In the genomic region with DNA sequence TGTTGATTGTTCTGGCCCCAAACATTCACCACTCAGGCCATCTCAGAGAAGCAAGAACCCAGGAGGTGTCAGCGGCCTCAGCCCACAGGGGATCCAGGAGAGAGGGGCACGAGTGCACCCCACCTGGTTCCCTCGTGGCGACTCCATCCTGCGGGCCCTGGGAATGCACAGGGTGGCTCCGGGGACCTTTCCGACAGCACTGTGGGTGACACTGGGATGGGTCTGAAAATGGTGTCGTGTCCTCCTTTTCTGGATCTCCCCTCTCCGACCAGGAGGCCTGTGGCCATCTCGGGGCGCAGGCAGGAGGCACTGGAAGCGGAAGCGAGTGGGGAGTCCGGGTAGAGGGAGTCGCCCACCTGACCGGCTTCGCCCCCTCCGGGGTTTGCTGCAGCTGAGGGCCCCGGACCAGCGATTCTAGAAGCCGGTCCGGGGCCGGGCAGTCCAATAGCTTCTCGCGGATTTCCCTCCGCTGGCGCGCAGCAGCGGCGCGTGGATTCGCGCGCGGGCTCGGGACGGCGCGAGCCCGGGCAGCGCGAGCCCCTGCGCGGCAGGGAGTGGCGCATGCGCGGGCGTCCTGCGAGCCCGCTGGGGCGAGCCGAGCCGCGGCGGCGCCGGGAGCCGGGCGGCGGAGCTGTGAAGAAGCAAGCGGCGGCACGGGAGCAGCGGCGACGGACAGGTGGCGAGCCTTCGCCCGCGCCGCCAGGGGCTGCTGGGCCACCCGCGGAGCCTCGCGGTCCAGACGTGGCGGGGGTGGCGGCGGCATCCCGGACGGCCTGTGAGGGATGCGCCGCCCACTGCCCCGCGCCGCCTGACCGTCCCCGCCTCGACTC, we compare ENCODE assay signal across 8 cellular contexts. TPM values are rescaled to one million over a fixed set of nuclear protein-coding genes. Genes with fewer than 3 reads are reported as not detected.
DNase-seq lines count a peak whose midpoint lies in the region; ATAC-seq and TF ChIP-seq lines count a peak whose summit lies in the region.

A gene with protein sequence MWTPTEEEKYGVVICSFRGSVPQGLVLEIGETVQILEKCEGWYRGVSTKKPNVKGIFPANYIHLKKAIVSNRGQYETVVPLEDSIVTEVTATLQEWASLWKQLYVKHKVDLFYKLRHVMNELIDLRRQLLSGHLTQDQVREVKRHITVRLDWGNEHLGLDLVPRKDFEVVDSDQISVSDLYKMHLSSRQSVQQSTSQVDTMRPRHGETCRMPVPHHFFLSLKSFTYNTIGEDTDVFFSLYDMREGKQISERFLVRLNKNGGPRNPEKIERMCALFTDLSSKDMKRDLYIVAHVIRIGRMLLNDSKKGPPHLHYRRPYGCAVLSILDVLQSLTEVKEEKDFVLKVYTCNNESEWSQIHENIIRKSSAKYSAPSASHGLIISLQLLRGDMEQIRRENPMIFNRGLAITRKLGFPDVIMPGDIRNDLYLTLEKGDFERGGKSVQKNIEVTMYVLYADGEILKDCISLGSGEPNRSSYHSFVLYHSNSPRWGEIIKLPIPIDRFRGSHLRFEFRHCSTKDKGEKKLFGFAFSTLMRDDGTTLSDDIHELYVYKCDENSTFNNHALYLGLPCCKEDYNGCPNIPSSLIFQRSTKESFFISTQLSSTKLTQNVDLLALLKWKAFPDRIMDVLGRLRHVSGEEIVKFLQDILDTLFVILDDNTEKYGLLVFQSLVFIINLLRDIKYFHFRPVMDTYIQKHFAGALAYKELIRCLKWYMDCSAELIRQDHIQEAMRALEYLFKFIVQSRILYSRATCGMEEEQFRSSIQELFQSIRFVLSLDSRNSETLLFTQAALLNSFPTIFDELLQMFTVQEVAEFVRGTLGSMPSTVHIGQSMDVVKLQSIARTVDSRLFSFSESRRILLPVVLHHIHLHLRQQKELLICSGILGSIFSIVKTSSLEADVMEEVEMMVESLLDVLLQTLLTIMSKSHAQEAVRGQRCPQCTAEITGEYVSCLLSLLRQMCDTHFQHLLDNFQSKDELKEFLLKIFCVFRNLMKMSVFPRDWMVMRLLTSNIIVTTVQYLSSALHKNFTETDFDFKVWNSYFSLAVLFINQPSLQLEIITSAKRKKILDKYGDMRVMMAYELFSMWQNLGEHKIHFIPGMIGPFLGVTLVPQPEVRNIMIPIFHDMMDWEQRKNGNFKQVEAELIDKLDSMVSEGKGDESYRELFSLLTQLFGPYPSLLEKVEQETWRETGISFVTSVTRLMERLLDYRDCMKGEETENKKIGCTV (N-terminal part only) (plus strand): TSS at position 579 of the 830 bp plus-strand sequence. CDS start 337 bp downstream, outside the sequence.

- peak within 1 kb of the TSS; percentile 71 for H3K4me3 Mint-ChIP-seq in activated CD8-positive, alpha-beta memory T cell treated with anti-CD3 and anti-CD28 coated beads, Interleukin-2, amount 10 ng/mL, durations not matched to agents 7 days and 5 days
- peak within 1 kb of the TSS; percentile 74 for H3K4me3 Mint-ChIP-seq in mesothelial cell of epicardium

- CTCF ChIA-PET in activated CD8-positive, alpha-beta memory T cell treated with anti-CD3 and anti-CD28 coated beads, Interleukin-2, amount 10 ng/mL, durations not matched to agents 7 days and 5 days (lab: Charles Lee) = interaction anchor here (0.9 to 2.3 kb wide), 8 partner anchors 8 to 426 kb away, joined by 3 to 7 read pairs (median 4); no protein-coding TSS in a partner anchor

- H3K36me3 Mint-ChIP-seq in activated CD8-positive, alpha-beta memory T cell treated with anti-CD3 and anti-CD28 coated beads, Interleukin-2, amount 10 ng/mL, durations not matched to agents 7 days and 5 days = no peaks in the 10 kb centered on the region
- H3K36me3 Mint-ChIP-seq in mesothelial cell of epicardium = no peaks in the 10 kb centered on the region

- DNase-seq in SIG-M5 treated with dmso at 0.1 percent for 504 hours (lab: John Stamatoyannopoulos, UW; ENCODE audit: unreplicated experiment) (peak; percentile 31), SIG-M5 (lab: John Stamatoyannopoulos, UW) (no peak), NCI-H1930 (lab: John Stamatoyannopoulos, UW) (peak; percentile 20 to 68), mesothelial cell of epicardium (ENCODE audit: low spot score in 2 of 2, unreplicated experiment in 2 of 2) (peak; percentile 68 to 76), GF-D8 (lab: John Stamatoyannopoulos, UW) (no peak)
- peak; percentile 64 for DNase-seq in activated CD8-positive, alpha-beta memory T cell treated with anti-CD3 and anti-CD28 coated beads, Interleukin-2, amount 10 ng/mL, durations not matched to agents 7 days and 5 days
- DNase-seq in stimulated activated CD8-positive, alpha-beta memory T cell treated with anti-CD3 and anti-CD28 coated beads, Interleukin-4, amount 100 ng/mL, for 1 hour (ENCODE audit: low read depth in 2 of 2, low spot score in 1 of 2) = peak; percentile 8 to 42

- H3K27ac Mint-ChIP-seq in activated CD8-positive, alpha-beta memory T cell treated with anti-CD3 and anti-CD28 coated beads, Interleukin-2, amount 10 ng/mL, durations not matched to agents 7 days and 5 days = peak within 1 kb of the TSS; percentile 47
- H3K27ac Mint-ChIP-seq in mesothelial cell of epicardium = peak within 1 kb of the TSS; percentile 71

- H3K9me3 ChIP-seq in endocrine pancreas (ENCODE audit: control insufficient read depth, low read length) = no peaks in the 10 kb centered on the region

- H3K27me3 Mint-ChIP-seq in activated CD8-positive, alpha-beta memory T cell treated with anti-CD3 and anti-CD28 coated beads, Interleukin-2, amount 10 ng/mL, durations not matched to agents 7 days and 5 days = peaks cover 59% of the 10 kb centered on the region
- H3K27me3 Mint-ChIP-seq in mesothelial cell of epicardium (ENCODE audit: low read depth) = peaks cover 75% of the 10 kb centered on the region

- H3K27me3 ChIP-seq in endocrine pancreas (ENCODE audit: control insufficient read depth, insufficient read depth, low read length) = no peaks in the 10 kb centered on the region

- peak within 1 kb of the TSS; percentile 50 for H3K9ac ChIP-seq in endocrine pancreas (ENCODE audit: control insufficient read depth, insufficient read depth, low read length)

- peaks cover 2% of the 10 kb centered on the region for H3K4me1 ChIP-seq in endocrine pancreas (ENCODE audit: control insufficient read depth, insufficient read depth, low read length)

- peaks cover 14% of the 10 kb centered on the region for H3K4me1 Mint-ChIP-seq in activated CD8-positive, alpha-beta memory T cell treated with anti-CD3 and anti-CD28 coated beads, Interleukin-2, amount 10 ng/mL, durations not matched to agents 7 days and 5 days
- peaks cover 26% of the 10 kb centered on the region for H3K4me1 Mint-ChIP-seq in mesothelial cell of epicardium

- H3K9me3 Mint-ChIP-seq in activated CD8-positive, alpha-beta memory T cell treated with anti-CD3 and anti-CD28 coated beads, Interleukin-2, amount 10 ng/mL, durations not matched to agents 7 days and 5 days (ENCODE audit: low read depth) = no peaks in the 10 kb centered on the region
- no peaks in the 10 kb centered on the region for H3K9me3 Mint-ChIP-seq in mesothelial cell of epicardium

- H3K4me3 ChIP-seq in endocrine pancreas (ENCODE audit: control insufficient read depth, insufficient read depth, low read length) = peak within 1 kb of the TSS; percentile 88

- H3K36me3 ChIP-seq in endocrine pancreas (ENCODE audit: control insufficient read depth, insufficient read depth, low read length) = no peaks in the 10 kb centered on the region

- ATAC-seq in activated CD8-positive, alpha-beta memory T cell treated with anti-CD3 and anti-CD28 coated beads, Interleukin-2, amount 10 ng/mL, durations not matched to agents 7 days and 5 days = peak; percentile 92

- no peak for TF ChIP-seq CTCF in mesothelial cell of epicardium (IDR thresholded peaks at IDR 0.05; ENCODE audit: unreplicated experiment)

RNA-seq across cellular contexts. Expression of the gene that starts here (rescaled TPM):
- 1 to 10 TPM; 3.4 to 4.1 TPM for total RNA-seq in activated CD8-positive, alpha-beta memory T cell treated with anti-CD3 and anti-CD28 coated beads, Interleukin-2, amount 10 ng/mL, durations not matched to agents 7 days and 5 days
- total RNA-seq in mesothelial cell of epicardium = 21.0 to 21.6 TPM (median 21.4 TPM) in 3 replicates

Comparison
In these comparisons a context has a peak if more than half of its experiments do, and no peak if none do; other contexts are left out.
1. DNase-seq: peak in SIG-M5 treated with dmso at 0.1 percent for 504 hours (single experiment), NCI-H1930 (2 of 2), activated CD8-positive, alpha-beta memory T cell treated with anti-CD3 and anti-CD28 coated beads, Interleukin-2, amount 10 ng/mL, durations not matched to agents 7 days and 5 days (single experiment), mesothelial cell of epicardium (2 of 2) and stimulated activated CD8-positive, alpha-beta memory T cell treated with anti-CD3 and anti-CD28 coated beads, Interleukin-4, amount 100 ng/mL, for 1 hour (2 of 2); none in SIG-M5 (single experiment) and GF-D8 (single experiment).